Comparison of ENCODE assay signal across 8 cellular contexts in genomic region chr6:79232696-79233462, GRCh38. TPM values are rescaled to one million over a fixed set of nuclear protein-coding genes. Genes with fewer than 3 reads are reported as not detected.
A peak's percentile ranks its signal among the peaks of the same experiment; 100 is the strongest.
DNase-seq lines count a peak whose midpoint lies in the region; ATAC-seq and TF ChIP-seq lines count a peak whose summit lies in the region.

No MANE protein-coding gene starts in this region.

- TF ChIP-seq CTCF in ascending aorta (IDR thresholded peaks at IDR 0.05) (no peak), left lung (IDR thresholded peaks at IDR 0.05) (no peak), thyroid gland (IDR thresholded peaks at IDR 0.05) (no peak)

- H3K4me3 ChIP-seq in ascending aorta (peak overlapping the region; percentile 81 to 85), left lung (peak overlapping the region; percentile 58 to 65), thyroid gland (replicated peaks in 1 of 3) (peak overlapping the region in 2 of 3 donors; percentile 63 to 89)

- peaks cover 24% of the 10 kb centered on the region for H3K4me1 Mint-ChIP-seq in activated T-cell treated with anti-CD3 and anti-CD28 coated beads, Interleukin-2, amount 50 U/mL, for 4 hours (ENCODE audit: low read depth)

- 88 to 91% methylated on average over 6 of the region's 6 CpGs for WGBS in thyroid gland, 2 donors

- H3K27me3 Mint-ChIP-seq in activated T-cell treated with anti-CD3 and anti-CD28 coated beads, Interleukin-2, amount 50 U/mL, for 4 hours (ENCODE audit: low read depth) = no peaks in the 10 kb centered on the region

- no peaks in the 10 kb centered on the region for H3K36me3 ChIP-seq in ascending aorta
- no peaks in the 10 kb centered on the region for H3K36me3 ChIP-seq in left lung
- no peaks in the 10 kb centered on the region for H3K36me3 ChIP-seq in thyroid gland

- H3K27ac ChIP-seq in ascending aorta (peak overlapping the region; percentile 76 to 88), left lung (peak overlapping the region; percentile 83 to 88), thyroid gland (peak overlapping the region; percentile 67 to 87 (median 86))

- no peak for DNase-seq in activated T-cell treated with anti-CD3 and anti-CD28 coated beads, Interleukin-2, amount 50 U/mL, for 4 hours
- no peak for DNase-seq in activated T-cell treated with anti-CD3 and anti-CD28 coated beads, Interleukin-2, amount 50 U/mL, for 48 hours
- no peak for DNase-seq in ascending aorta (ENCODE audit: low spot score in 2 of 2)
- no peak for DNase-seq in left lung
- DNase-seq in thyroid gland = no peak

- intact Hi-C loops in ascending aorta (cut with DNase I) (loop anchor here (5.0 kb wide), 1 partner anchor 304 kb away; the partner anchor contains the start of gene LCA5), left lung (cut with DNase I) (no loop called here), thyroid gland (cut with DNase I) (loop anchor here (10.0 kb wide), 2 partner anchors 148 to 302 kb away; partner anchors contain the start of gene LCA5)

- TF ChIP-seq POLR2A in thyroid gland (IDR thresholded peaks at IDR 0.05) = no peak

- H3K4me1 ChIP-seq in ascending aorta (peaks cover 0 to 5% of the 10 kb centered on the region in 2 donors), left lung (peaks cover 0 to 21% of the 10 kb centered on the region in 2 donors), thyroid gland (peaks cover 7 to 12% of the 10 kb centered on the region in 2 donors)

- H3K9me3 ChIP-seq in ascending aorta (no peaks in the 10 kb centered on the region), left lung (no peaks in the 10 kb centered on the region), thyroid gland (no peaks in the 10 kb centered on the region)

- H3K4me3 Mint-ChIP-seq in activated T-cell treated with anti-CD3 and anti-CD28 coated beads, Interleukin-2, amount 50 U/mL, for 4 hours = peak overlapping the region; percentile 94

- H3K36me3 Mint-ChIP-seq in activated T-cell treated with anti-CD3 and anti-CD28 coated beads, Interleukin-2, amount 50 U/mL, for 4 hours (ENCODE audit: insufficient read depth) = peaks cover 2% of the 10 kb centered on the region

- H3K27me3 ChIP-seq in ascending aorta = no peaks in the 10 kb centered on the region
- no peaks in the 10 kb centered on the region for H3K27me3 ChIP-seq in left lung
- no peaks in the 10 kb centered on the region for H3K27me3 ChIP-seq in thyroid gland

- ATAC-seq in activated T-cell treated with anti-CD3 and anti-CD28 coated beads, Interleukin-2, amount 50 U/mL, for 4 hours = no peak
- ATAC-seq in left lung (no peak), GM18520 (IDR thresholded peaks at IDR 0.05; ENCODE audit: unreplicated experiment) (no peak), HG03025 (IDR thresholded peaks at IDR 0.05; ENCODE audit: low FRiP score, unreplicated experiment) (no peak), HG02642 (IDR thresholded peaks at IDR 0.05; ENCODE audit: poor library complexity, unreplicated experiment) (no peak)

- no peaks in the 10 kb centered on the region for H3K9me3 Mint-ChIP-seq in activated T-cell treated with anti-CD3 and anti-CD28 coated beads, Interleukin-2, amount 50 U/mL, for 4 hours

RNA-seq across cellular contexts. Expression of gene HMGN3, which starts 1.6 kb away (rescaled TPM):
- total RNA-seq in activated T-cell treated with anti-CD3 and anti-CD28 coated beads, Interleukin-2, amount 50 U/mL, for 4 hours = 10 to 100 TPM; 18.5 to 24.9 (median 21.4) TPM
- total RNA-seq in ascending aorta (32.7 TPM), left lung (100 to 1,000 TPM; 106 to 114 TPM), thyroid gland (100 to 1,000 TPM in 1 of 4 donors, 10 to 100 TPM in 3; 70.2 to 101 (median 87.7) TPM)

Comparison
In these comparisons a context has a peak if more than half of its experiments do, and no peak if none do; other contexts are left out.
1. intact Hi-C loops: an anchor here in ascending aorta (5.0 kb wide) and thyroid gland (10.0 kb wide); none called in left lung.